ENCODE assay signal across 12 cellular contexts in the genomic region with DNA sequence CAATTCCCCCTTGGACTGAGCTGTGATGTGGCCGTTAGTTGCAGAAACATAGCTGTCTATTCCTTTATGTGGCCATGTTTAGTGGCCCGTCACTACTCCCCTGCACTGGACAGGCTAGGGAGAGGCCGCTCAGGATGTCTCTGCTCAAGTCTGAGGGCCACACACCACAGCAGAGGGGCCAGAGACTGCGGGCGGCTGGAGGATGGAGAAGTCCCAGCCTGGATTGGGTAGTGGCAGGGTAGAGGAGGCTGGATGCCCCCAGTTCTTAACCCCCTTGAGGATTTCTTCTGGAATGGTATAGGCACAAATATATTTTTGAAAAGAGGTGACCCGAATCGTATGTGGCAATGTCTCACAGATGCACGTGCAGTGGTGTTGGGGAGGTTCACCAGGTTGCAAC.
"Had no signal": no experiment of that assay in that cellular context is flagged by ENCODE, and none has a peak within 500 bp of the region (broad histone marks: within the 10 kb centered on the region; RNA-seq: fewer than 3 reads in every experiment).

No MANE protein-coding gene starts in this region.

- H3K4me3 Mint-ChIP-seq: activated CD8-positive, alpha-beta T cell treated with anti-CD3 and anti-CD28 coated beads, Interleukin-2, amount 10 ng/mL, durations not matched to agents 7 days and 5 days; stimulated activated naive CD8-positive, alpha-beta T cell treated with anti-CD3 and anti-CD28 coated beads, Interleukin-15, amount 100 ng/mL, for 72 hours had no signal

- H3K9me3 Mint-ChIP-seq: stimulated activated naive CD8-positive, alpha-beta T cell treated with anti-CD3 and anti-CD28 coated beads, Interleukin-15, amount 100 ng/mL, for 72 hours had no signal

- H3K4me1 Mint-ChIP-seq: stimulated activated naive CD8-positive, alpha-beta T cell treated with anti-CD3 and anti-CD28 coated beads, Interleukin-15, amount 100 ng/mL, for 72 hours had no signal

- H3K27ac ChIP-seq: cardiac muscle cell, epithelial cell of prostate, gastroesophageal sphincter, neutrophil had no signal

- H3K27ac Mint-ChIP-seq: activated CD8-positive, alpha-beta T cell treated with anti-CD3 and anti-CD28 coated beads, Interleukin-2, amount 10 ng/mL, durations not matched to agents 7 days and 5 days had no signal

- H3K27me3 Mint-ChIP-seq: stimulated activated naive CD8-positive, alpha-beta T cell treated with anti-CD3 and anti-CD28 coated beads, Interleukin-15, amount 100 ng/mL, for 72 hours had no signal

- DNase-seq: activated CD4-positive, CD25-positive, alpha-beta regulatory T cell treated with anti-CD3 and anti-CD28 coated beads, Interleukin-2, amount 50 U/mL, for 72 hours; activated CD8-positive, alpha-beta T cell treated with anti-CD3 and anti-CD28 coated beads, Interleukin-2, amount 10 ng/mL, durations not matched to agents 7 days and 5 days; activated T-cell treated with anti-CD3 and anti-CD28 coated beads, Interleukin-2, amount 50 U/mL, for 1 hour; effector CD8-positive, alpha-beta T cell; midbrain; stimulated activated CD4-positive, alpha-beta T cell treated with anti-CD3 and anti-CD28 coated beads, Interleukin-4, amount 100 ng/mL, for 4 hours; stimulated activated naive CD8-positive, alpha-beta T cell treated with anti-CD3 and anti-CD28 coated beads, Interleukin-15, amount 100 ng/mL, for 72 hours; T-helper 2 cell had no signal

- ATAC-seq: activated CD8-positive, alpha-beta T cell treated with anti-CD3 and anti-CD28 coated beads, Interleukin-2, amount 10 ng/mL, durations not matched to agents 7 days and 5 days; gastroesophageal sphincter; stimulated activated naive CD8-positive, alpha-beta T cell treated with anti-CD3 and anti-CD28 coated beads, Interleukin-15, amount 100 ng/mL, for 72 hours had no signal

- H3K4me3 ChIP-seq: cardiac muscle cell, gastroesophageal sphincter had no signal
